ENCODE assay signal across 8 cellular contexts in genomic region chr2:173964565-173965371, GRCh38. TPM values are rescaled to one million over a fixed set of nuclear protein-coding genes. Genes with fewer than 3 reads are reported as not detected.
DNase-seq lines count a peak whose midpoint lies in the region; TF ChIP-seq lines count a peak whose summit lies in the region.

No MANE protein-coding gene starts in this region.

- peak; percentile 75 for TF ChIP-seq POLR2A in Raji (IDR thresholded peaks at IDR 0.05; ENCODE audit: insufficient read depth, low read depth, low read length)

- H3K4me1 Mint-ChIP-seq in CD8-positive, alpha-beta memory T cell, result peaks cover 40 to 51% (median 49%) of the 10 kb centered on the region in 3 donors
- peaks cover 41% of the 10 kb centered on the region for H3K4me1 Mint-ChIP-seq in neural crest cell

- POLR2A ChIA-PET in CD8-positive, alpha-beta memory T cell (lab: Charles Lee), result interaction anchor here (0.6 kb wide), 1 partner anchor 284 kb away, joined by 3 read pairs; the partner anchor contains the start of gene OLA1

- H3K4me3 Mint-ChIP-seq in CD8-positive, alpha-beta memory T cell, result peak overlapping the region; percentile 93 to 100 (median 99)
- peak overlapping the region; percentile 100 for H3K4me3 Mint-ChIP-seq in neural crest cell

- H3K27ac ChIP-seq in CD8-positive, alpha-beta memory T cell (ENCODE audit: low read depth, low read length), result peak overlapping the region; percentile 94

- DNase-seq in CD8-positive, alpha-beta memory T cell, result peak; percentile 78 to 91 (median 84)
- DNase-seq in GM20000 (ENCODE audit: low spot score), result peak; percentile 84
- DNase-seq in KBM-7, result peak; percentile 72
- peak; percentile 87 for DNase-seq in activated gamma-delta T cell treated with Interleukin-2 at 50 U/mL for 16 hours
- peak; percentile 90 for DNase-seq in fibroblast of villous mesenchyme (ENCODE audit: low read depth)
- DNase-seq in neural crest cell (ENCODE audit: low read depth, low spot score), result peak; percentile 82
- peak; percentile 71 for DNase-seq in stromal cell of bone marrow (ENCODE audit: low read depth)

- H3K4me3 ChIP-seq in CD8-positive, alpha-beta memory T cell (ENCODE audit: low read length), result peak overlapping the region; percentile 68
- H3K4me3 ChIP-seq in fibroblast of villous mesenchyme (ENCODE audit: low read depth, low read length), result peak overlapping the region; percentile 91

- no peaks in the 10 kb centered on the region for H3K27me3 ChIP-seq in CD8-positive, alpha-beta memory T cell (ENCODE audit: insufficient read depth, low read length, poor library complexity, severe bottlenecking)

- H3K27me3 Mint-ChIP-seq in CD8-positive, alpha-beta memory T cell, result peaks cover 0 to 3% of the 10 kb centered on the region in 2 donors
- peaks cover 5% of the 10 kb centered on the region for H3K27me3 Mint-ChIP-seq in neural crest cell (ENCODE audit: low read depth)

- no peaks in the 10 kb centered on the region for H3K9me3 Mint-ChIP-seq in CD8-positive, alpha-beta memory T cell
- no peaks in the 10 kb centered on the region for H3K9me3 Mint-ChIP-seq in neural crest cell

- CTCF ChIA-PET in CD8-positive, alpha-beta memory T cell (lab: Charles Lee), result no interaction called here

- no peak for TF ChIP-seq CTCF in GM20000 (IDR thresholded peaks at IDR 0.05; ENCODE audit: extremely low read depth, missing control alignments)
- no peak for TF ChIP-seq CTCF in fibroblast of villous mesenchyme (IDR thresholded peaks at IDR 0.05; ENCODE audit: insufficient read depth, low read depth, low read length)
- TF ChIP-seq CTCF in neural crest cell (conservative IDR thresholded peaks at IDR 0.05), result no peak

- peaks cover 0 to 34% (median 3%) of the 10 kb centered on the region in 3 donors for H3K36me3 Mint-ChIP-seq in CD8-positive, alpha-beta memory T cell
- H3K36me3 Mint-ChIP-seq in neural crest cell (ENCODE audit: low read depth), result peaks cover 24% of the 10 kb centered on the region

- in situ Hi-C loops in KBM-7 (cut with MboI; ENCODE audit: low pct_unique_long_range_greater_than_20kb, low sequenced_read_pairs), result no loop called here

- H3K27ac Mint-ChIP-seq in CD8-positive, alpha-beta memory T cell, result peak overlapping the region; percentile 95 to 100 (median 98)
- H3K27ac Mint-ChIP-seq in neural crest cell (ENCODE audit: unreplicated experiment), result peak overlapping the region; percentile 100

- H3K4me1 ChIP-seq in CD8-positive, alpha-beta memory T cell (ENCODE audit: insufficient read depth, low read length), result peaks cover 35% of the 10 kb centered on the region

- no peaks in the 10 kb centered on the region for H3K36me3 ChIP-seq in CD8-positive, alpha-beta memory T cell (ENCODE audit: insufficient read depth, low read length)

- no peaks in the 10 kb centered on the region for H3K9me3 ChIP-seq in CD8-positive, alpha-beta memory T cell (ENCODE audit: low read length)

RNA-seq across cellular contexts. Expression of gene SP3, which starts 0.4 kb away (rescaled TPM):
- total RNA-seq in CD8-positive, alpha-beta memory T cell, result 10 to 100 TPM; 93.0 to 98.4 TPM
- 61.0 TPM for polyA plus RNA-seq in CD8-positive, alpha-beta memory T cell
- 87.0 and 129 TPM in 2 replicates for total RNA-seq in fibroblast of villous mesenchyme
- 99.5 and 105 TPM in 2 replicates for total RNA-seq in neural crest cell

Comparison
In these comparisons a context has a peak if more than half of its experiments do, and no peak if none do; other contexts are left out.
1. Peak in every context shown above with its lines: DNase-seq, H3K4me3 ChIP-seq and H3K27ac ChIP-seq.